27 cellular contexts compared by ENCODE assay signal in genomic region chr7:85289279-85289678, GRCh38.
DNase-seq lines count a peak whose midpoint lies in the region; ATAC-seq and TF ChIP-seq lines count a peak whose summit lies in the region.
"Had no signal": no experiment of that assay in that cellular context is flagged by ENCODE, and none has a peak within 500 bp of the region (broad histone marks: within the 10 kb centered on the region; RNA-seq: fewer than 3 reads in every experiment).

No MANE protein-coding gene starts in this region.

- H3K27ac Mint-ChIP-seq in H9 (peak overlapping the region in 2 of 3 experiments; percentile 17 to 32; a peak in 4 of 7 replicates), neural crest cell (ENCODE audit: unreplicated experiment) (peak overlapping the region; percentile 17)
- H3K27ac Mint-ChIP-seq: activated T-helper 17 cell treated with anti-CD3 and anti-CD28 coated beads, Interleukin-2, amount 50 U/mL, for 72 hours; CD4-positive, CD25-positive, alpha-beta regulatory T cell had no signal

- no peaks in the 10 kb centered on the region for H3K23me2 ChIP-seq in H9 (ENCODE audit: insufficient read length, low read depth, low read length, poor library complexity, severe bottlenecking)

- H3K79me1 ChIP-seq in H9 (ENCODE audit: insufficient read depth, low read depth, low read length, poor library complexity, severe bottlenecking), result no peaks in the 10 kb centered on the region

- no peak overlapping the region for H2AK5ac ChIP-seq in H9 (ENCODE audit: insufficient read length, low read length)

- no peak overlapping the region for H4K91ac ChIP-seq in H9 (ENCODE audit: insufficient read length, low read depth, low read length)

- H2BK12ac ChIP-seq in H9 (ENCODE audit: insufficient read length, low read depth, low read length), result no peak overlapping the region

- TF ChIP-seq CTCF in C4-2B (conservative IDR thresholded peaks at IDR 0.05), result no peak
- no peak for TF ChIP-seq CTCF in H9 (conservative IDR thresholded peaks at IDR 0.05)
- TF ChIP-seq CTCF in neural crest cell (conservative IDR thresholded peaks at IDR 0.05), result no peak
- TF ChIP-seq CTCF in brain microvascular endothelial cell (IDR thresholded peaks at IDR 0.05; ENCODE audit: low read depth, low read length, missing control alignments), result no peak

- peak overlapping the region; percentile 45; the same call in 1 of the 2 replicates for H3K27ac ChIP-seq in C4-2B
- H3K27ac ChIP-seq in H9 (ENCODE audit: insufficient read length, low read depth, low read length), result no peak overlapping the region
- H3K27ac ChIP-seq in right cardiac atrium (ENCODE audit: low read length), result no peak overlapping the region
- H3K27ac ChIP-seq in brain microvascular endothelial cell, result no peak overlapping the region
- H3K27ac ChIP-seq: gastrocnemius medialis, skin epidermis had no signal

- H3K56ac ChIP-seq in H9 (ENCODE audit: insufficient read length, low read depth, low read length), result no peak overlapping the region

- H2AFZ ChIP-seq in H9 (ENCODE audit: low read length), result no peak overlapping the region

- no peak overlapping the region for H3K9ac ChIP-seq in H9 (ENCODE audit: extremely low read depth, insufficient read length, low read length)

- H3K18ac ChIP-seq in H9 (ENCODE audit: insufficient read length, low read depth, low read length), result no peak overlapping the region

- in situ Hi-C loops in brain microvascular endothelial cell (cut with HindIII; ENCODE audit: low pct_ligation_motif_present, low sequenced_read_pairs), result no loop called here

- H3K36me3 ChIP-seq in brain microvascular endothelial cell (replicated peaks), result no peaks in the 10 kb centered on the region
- H3K36me3 ChIP-seq: gastrocnemius medialis had no signal

- H3K9me3 ChIP-seq in H9 (ENCODE audit: control insufficient read depth, low read depth, low read length), result no peaks in the 10 kb centered on the region
- no peaks in the 10 kb centered on the region for H3K9me3 ChIP-seq in right cardiac atrium (ENCODE audit: control insufficient read depth, low read length)
- H3K9me3 ChIP-seq: gastrocnemius medialis had no signal

- H3K4me2 ChIP-seq in H9 (ENCODE audit: insufficient read depth, insufficient read length, low read length), result no peak overlapping the region

- no peak overlapping the region for H2BK5ac ChIP-seq in H9 (ENCODE audit: insufficient read length, low read length)

- H3K4me3 ChIP-seq in right cardiac atrium (ENCODE audit: low read length) (no peak overlapping the region), brain microvascular endothelial cell (ENCODE audit: low read depth, low read length) (no peak overlapping the region)
- H3K4me3 ChIP-seq: gastrocnemius medialis, skin epidermis had no signal

- no peak overlapping the region for H2BK20ac ChIP-seq in H9 (ENCODE audit: low read depth, low read length, poor library complexity, severe bottlenecking)

- ATAC-seq in right cardiac atrium (no peak), GM21825 (IDR thresholded peaks at IDR 0.05; ENCODE audit: unreplicated experiment) (no peak)
- ATAC-seq: activated T-helper 17 cell treated with anti-CD3 and anti-CD28 coated beads, Interleukin-2, amount 50 U/mL, for 72 hours; gastrocnemius medialis; HCT116; left ventricle myocardium superior; stimulated activated naive CD8-positive, alpha-beta T cell treated with anti-CD3 and anti-CD28 coated beads, Interleukin-15, Interleukin-2, amounts not matched to agents 100 U/mL and 50 U/mL, for 24 hours had no signal

- H3K4me1 Mint-ChIP-seq in H9, result peaks cover 18 to 19% of the 10 kb centered on the region in 2 experiments
- peaks cover 35% of the 10 kb centered on the region for H3K4me1 Mint-ChIP-seq in neural crest cell
- H3K4me1 Mint-ChIP-seq: activated T-helper 17 cell treated with anti-CD3 and anti-CD28 coated beads, Interleukin-2, amount 50 U/mL, for 72 hours; CD4-positive, CD25-positive, alpha-beta regulatory T cell had no signal

- H3K4me1 ChIP-seq in H9 (ENCODE audit: insufficient read depth, low read length), result peaks cover 3% of the 10 kb centered on the region; the same call in 1 of the 2 replicates
- no peaks in the 10 kb centered on the region for H3K4me1 ChIP-seq in right cardiac atrium (ENCODE audit: control insufficient read depth, insufficient read depth, low read length)
- H3K4me1 ChIP-seq: gastrocnemius medialis had no signal

- intact Hi-C loops in right cardiac atrium (cut with DNase I), result no loop called here

- no peak overlapping the region for H3K23ac ChIP-seq in H9 (ENCODE audit: insufficient read length, low read depth, low read length)

- H2BK120ac ChIP-seq in H9 (ENCODE audit: low read depth, low read length, poor library complexity, severe bottlenecking), result no peak overlapping the region

- no peaks in the 10 kb centered on the region for H4K20me1 ChIP-seq in H9 (ENCODE audit: control insufficient read depth, insufficient read depth, insufficient read length)

- no peak overlapping the region for H3K14ac ChIP-seq in H9 (ENCODE audit: insufficient read depth, low read length)

- no peak overlapping the region for H3K4me3 Mint-ChIP-seq in H9
- no peak overlapping the region for H3K4me3 Mint-ChIP-seq in neural crest cell
- H3K4me3 Mint-ChIP-seq: activated T-helper 17 cell treated with anti-CD3 and anti-CD28 coated beads, Interleukin-2, amount 50 U/mL, for 72 hours; CD4-positive, CD25-positive, alpha-beta regulatory T cell had no signal

- no peak overlapping the region for H3K4ac ChIP-seq in H9 (ENCODE audit: low read depth, low read length)

- H3K9me3 Mint-ChIP-seq in H9 (peaks cover 3% of the 10 kb centered on the region in 2 experiments; a peak in 3 of 5 replicates), neural crest cell (peaks cover 7% of the 10 kb centered on the region)

- H3T11ph ChIP-seq in H9 (ENCODE audit: low read length), result no peak overlapping the region

- DNase-seq in H9, result no peak
- peak; percentile 46 for DNase-seq in OCI-M1 (lab: John Stamatoyannopoulos, UW)
- no peak for DNase-seq in neural crest cell (ENCODE audit: low read depth, low spot score)
- DNase-seq in right cardiac atrium, result no peak
- DNase-seq in brain microvascular endothelial cell, result no peak
- DNase-seq in NCI-H82 treated with DMSO at 0.1 percent for 48 hours (lab: John Stamatoyannopoulos, UW; ENCODE audit: unreplicated experiment), result no peak
- DNase-seq: activated CD4-positive, alpha-beta T cell treated with anti-CD3 and anti-CD28 coated beads for 4 hours; activated naive CD4-positive, alpha-beta T cell treated with anti-CD3 and anti-CD28 coated beads, Interleukin-2, amount 50 U/mL, for 16 hours; CD4-positive, CD25-positive, alpha-beta regulatory T cell; DMS79 treated with DMSO at 0.1 percent for 48 hours; gastrocnemius medialis; GF-D8; Kasumi-1; kidney; left ventricle myocardium superior; mesendoderm; NCI-H1417 treated with DMSO at 0.1 percent for 48 hours; NCI-H2029 treated with DMSO at 0.1 percent for 48 hours; NCI-H524 treated with DMSO at 0.1 percent for 48 hours; occipital lobe; SHP77 treated with DMSO at 0.1 percent for 48 hours; stimulated activated naive CD8-positive, alpha-beta T cell treated with anti-CD3 and anti-CD28 coated beads, Interleukin-15, Interleukin-2, amounts not matched to agents 100 U/mL and 50 U/mL, for 24 hours had no signal

- H3K79me2 ChIP-seq in H9 (ENCODE audit: insufficient read depth, low read length), result no peaks in the 10 kb centered on the region

- WGBS in H9 (ENCODE audit: extremely low coverage, insufficient read length, low lambda C conversion rate), result no CpG with 5 or more reads among the region's 4 CpGs
- WGBS in right cardiac atrium, result 65% methylated on average over 4 of the region's 4 CpGs

- H3K27me3 Mint-ChIP-seq in H9 (ENCODE audit: low read depth) (no peaks in the 10 kb centered on the region), neural crest cell (ENCODE audit: low read depth) (no peaks in the 10 kb centered on the region)
- H3K27me3 Mint-ChIP-seq: activated T-helper 17 cell treated with anti-CD3 and anti-CD28 coated beads, Interleukin-2, amount 50 U/mL, for 72 hours; CD4-positive, CD25-positive, alpha-beta regulatory T cell had no signal

- no peaks in the 10 kb centered on the region for H3K27me3 ChIP-seq in H9 (ENCODE audit: insufficient read depth, low read length)
- no peaks in the 10 kb centered on the region for H3K27me3 ChIP-seq in right cardiac atrium (ENCODE audit: control insufficient read depth, insufficient read depth)
- H3K27me3 ChIP-seq in brain microvascular endothelial cell (replicated peaks), result no peaks in the 10 kb centered on the region
- H3K27me3 ChIP-seq: gastrocnemius medialis had no signal

- no peak overlapping the region for H4K8ac ChIP-seq in H9 (replicated peaks; ENCODE audit: insufficient read length, low read depth, low read length)

- no peak overlapping the region for H2BK15ac ChIP-seq in H9 (ENCODE audit: low read depth, low read length)

- peaks cover 0 to 4% (median 3%) of the 10 kb centered on the region in 3 experiments; a peak in 3 of 7 replicates for H3K36me3 Mint-ChIP-seq in H9 (ENCODE audit: insufficient read depth in 1 of 3, low read depth in 3 of 3)
- H3K36me3 Mint-ChIP-seq in neural crest cell (ENCODE audit: low read depth), result peaks cover 3% of the 10 kb centered on the region
- H3K36me3 Mint-ChIP-seq: CD4-positive, CD25-positive, alpha-beta regulatory T cell had no signal

- H4K5ac ChIP-seq in H9 (ENCODE audit: insufficient read length, low read depth, low read length), result no peak overlapping the region
